ENCODE assay signal across 20 cellular contexts in the genomic region with DNA sequence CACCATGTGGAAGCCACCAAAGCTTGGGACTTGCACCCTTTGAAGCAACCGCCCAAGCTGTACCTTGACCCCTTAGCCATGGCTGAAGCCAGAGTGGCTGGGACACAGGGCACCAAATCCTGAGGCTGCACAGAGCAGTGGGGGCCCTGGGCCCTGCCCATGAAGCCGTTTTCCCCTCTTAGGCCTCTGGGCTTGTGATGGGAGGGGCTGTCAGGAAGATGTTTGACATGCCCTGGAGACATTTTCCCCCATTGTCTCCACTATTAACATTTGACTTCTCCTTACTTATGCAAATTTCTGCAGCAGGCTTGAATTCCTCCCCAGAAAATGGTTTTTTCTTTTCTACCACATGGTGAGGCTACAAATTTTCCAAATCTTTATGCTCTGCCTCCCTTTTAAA.
"Had no signal": no experiment of that assay in that cellular context is flagged by ENCODE, and none has a peak within 500 bp of the region (broad histone marks: within the 10 kb centered on the region; RNA-seq: fewer than 3 reads in every experiment).

No MANE protein-coding gene starts in this region.

- H3K36me3 ChIP-seq: neutrophil, right atrium auricular region, sigmoid colon had no signal

- DNase-seq: cerebellar nuclear complex; erythroblast; foreskin keratinocyte; immature natural killer cell; left cardiac atrium; left ventricle myocardium superior; mesenchymal stem cell; naive thymus-derived CD4-positive, alpha-beta T cell; nephron progenitor cell; posterior cingulate gyrus; sigmoid colon; stimulated activated CD4-positive, alpha-beta T cell treated with anti-CD3 and anti-CD28 coated beads, Interleukin-2, amount 100 ng/mL, for 24 hours; stimulated activated CD4-positive, alpha-beta T cell treated with anti-CD3 and anti-CD28 coated beads, Interleukin-4, amount 100 ng/mL, for 4 hours; stimulated activated naive B cell treated with anti-CD40 and anti-IgM and Interleukin-4, amounts not matched to agents 10 μg/mL and 1 μg/mL and 100 μg/mL, for 72 hours; trophoblast cell had no signal

- H3K4me1 Mint-ChIP-seq: naive thymus-derived CD4-positive, alpha-beta T cell; nephron progenitor cell had no signal

- H3K9me3 ChIP-seq: neutrophil, right atrium auricular region, sigmoid colon had no signal

- ATAC-seq: foreskin keratinocyte; left cardiac atrium; left ventricle myocardium superior; naive thymus-derived CD4-positive, alpha-beta T cell; stimulated activated naive B cell treated with anti-CD40 and anti-IgM and Interleukin-4, amounts not matched to agents 10 μg/mL and 1 μg/mL and 100 μg/mL, for 72 hours had no signal

- H3K4me1 ChIP-seq: foreskin keratinocyte, right atrium auricular region, sigmoid colon had no signal

- H3K27me3 ChIP-seq: foreskin keratinocyte, neutrophil, right atrium auricular region, sigmoid colon had no signal

- H3K36me3 Mint-ChIP-seq: immature natural killer cell; stimulated activated naive B cell treated with anti-CD40 and anti-IgM and Interleukin-4, amounts not matched to agents 10 μg/mL and 1 μg/mL and 100 μg/mL, for 72 hours had no signal

- H3K27ac Mint-ChIP-seq: dendritic cell treated with granulocyte-macrophage colony-stimulating factor and Interleukin-4, amounts not matched to agents 40 ng/mL and 50 ng/mL, for 4 days; immature natural killer cell; naive thymus-derived CD4-positive, alpha-beta T cell; nephron progenitor cell; stimulated activated naive B cell treated with anti-CD40 and anti-IgM and Interleukin-4, amounts not matched to agents 10 μg/mL and 1 μg/mL and 100 μg/mL, for 72 hours had no signal

- H3K4me3 ChIP-seq: lung, right atrium auricular region, sigmoid colon, skin epidermis had no signal

- H3K27ac ChIP-seq: foreskin keratinocyte, neutrophil, right atrium auricular region, sigmoid colon, skin epidermis had no signal

- H3K27me3 Mint-ChIP-seq: dendritic cell treated with granulocyte-macrophage colony-stimulating factor and Interleukin-4, amounts not matched to agents 40 ng/mL and 50 ng/mL, for 4 days had no signal

- H3K4me3 Mint-ChIP-seq: dendritic cell treated with granulocyte-macrophage colony-stimulating factor and Interleukin-4, amounts not matched to agents 40 ng/mL and 50 ng/mL, for 4 days; immature natural killer cell; naive thymus-derived CD4-positive, alpha-beta T cell; nephron progenitor cell; stimulated activated naive B cell treated with anti-CD40 and anti-IgM and Interleukin-4, amounts not matched to agents 10 μg/mL and 1 μg/mL and 100 μg/mL, for 72 hours had no signal
